ENCODE assay signal across 7 cellular contexts in genomic region chr7:87874066-87874465, GRCh38. TPM values are rescaled to one million over a fixed set of nuclear protein-coding genes. Genes with fewer than 3 reads are reported as not detected.
DNase-seq lines count a peak whose midpoint lies in the region; ATAC-seq and TF ChIP-seq lines count a peak whose summit lies in the region.

No MANE protein-coding gene starts in this region.

- H3K4me3 ChIP-seq in gastrocnemius medialis (no peak overlapping the region), Peyer's patch (peak overlapping the region in 1 of 4 donors; percentile 14)

- no peak for TF ChIP-seq CTCF in GM13977 (IDR thresholded peaks at IDR 0.05; ENCODE audit: extremely low read depth, insufficient read depth, missing control alignments)
- no peak for TF ChIP-seq CTCF in gastrocnemius medialis (IDR thresholded peaks at IDR 0.05 in 4 of 5, conservative IDR thresholded peaks at IDR 0.05 in 1 of 5)
- no peak for TF ChIP-seq CTCF in Peyer's patch (IDR thresholded peaks at IDR 0.05)

- no peak for ATAC-seq in gastrocnemius medialis

- intact Hi-C loops in gastrocnemius medialis (cut with DNase I; ENCODE audit: low total_unique reads), result loop anchor here (10.0 kb wide), 2 partner anchors 459 to 559 kb away; no protein-coding TSS in a partner anchor

- DNase-seq in GM13977 (ENCODE audit: low spot score), result peak; percentile 17
- peak; percentile 10 for DNase-seq in NCI-H69 (lab: John Stamatoyannopoulos, UW)
- DNase-seq in amniotic epithelial cell (ENCODE audit: low read depth), result peak; percentile 43
- no peak for DNase-seq in gastrocnemius medialis
- DNase-seq in amniotic stem cell (lab: John Stamatoyannopoulos, UW), result no peak
- DNase-seq in NCI-H1417 treated with DMSO at 0.1 percent for 48 hours (lab: John Stamatoyannopoulos, UW), result no peak
- no peak for DNase-seq in Peyer's patch

- in situ Hi-C loops in GM13977 (cut with MboI; ENCODE audit: low pct_unique_long_range_greater_than_20kb, low sequenced_read_pairs, unreplicated experiment) (no loop called here), gastrocnemius medialis (cut with MboI; ENCODE audit: low sequenced_read_pairs in 4 of 4) (no loop called here)

- H3K4me1 ChIP-seq in gastrocnemius medialis (peaks cover 28 to 33% of the 10 kb centered on the region in 2 donors), Peyer's patch (peaks cover 0 to 10% (median 0%) of the 10 kb centered on the region in 4 donors)

- H3K27me3 ChIP-seq in gastrocnemius medialis, result no peaks in the 10 kb centered on the region
- no peaks in the 10 kb centered on the region for H3K27me3 ChIP-seq in Peyer's patch

- TF ChIP-seq POLR2A in gastrocnemius medialis (IDR thresholded peaks at IDR 0.05) (no peak), Peyer's patch (IDR thresholded peaks at IDR 0.05) (no peak)

- H3K9me3 ChIP-seq in gastrocnemius medialis (no peaks in the 10 kb centered on the region), Peyer's patch (no peaks in the 10 kb centered on the region)

- no peaks in the 10 kb centered on the region for H3K36me3 ChIP-seq in gastrocnemius medialis
- peaks cover 0 to 7% (median 0%) of the 10 kb centered on the region in 3 donors for H3K36me3 ChIP-seq in Peyer's patch

- H3K27ac ChIP-seq in gastrocnemius medialis (peak overlapping the region in 3 of 4 donors; percentile 3 to 97 (median 96)), Peyer's patch (peak overlapping the region in 1 of 4 donors; percentile 1)

RNA-seq across cellular contexts. Expression of gene SLC25A40, which starts 2.1 kb away (rescaled TPM):
- total RNA-seq in gastrocnemius medialis (10 to 100 TPM in 2 of 4 donors, 1 to 10 TPM in 2; 3.2 to 14.8 (median 8.6) TPM), Peyer's patch (10 to 100 TPM; 17.8 to 23.9 (median 20.7) TPM)

RNA-seq across cellular contexts. Expression of gene DBF4, which starts 2.2 kb away (rescaled TPM):
- total RNA-seq in gastrocnemius medialis (1 to 10 TPM; 2.2 to 5.9 (median 3.2) TPM), Peyer's patch (10 to 100 TPM in 3 of 4 donors, 1 to 10 TPM in 1; 7.7 to 33.8 (median 12.8) TPM)

RNA-seq across cellular contexts. Expression of gene ADAM22, which starts 60.0 kb away (rescaled TPM):
- total RNA-seq in gastrocnemius medialis (under 1 TPM; 0.07 to 0.31 (median 0.14) TPM), Peyer's patch (1 to 10 TPM in 3 of 4 donors, under 1 TPM in 1; 0.88 to 2.5 (median 1.6) TPM)

Comparison
In these comparisons a context has a peak if more than half of its experiments do, and no peak if none do; other contexts are left out.
1. DNase-seq: peak in GM13977 (single experiment), NCI-H69 (single experiment) and amniotic epithelial cell (single experiment); none in gastrocnemius medialis (0 of 2), amniotic stem cell (single experiment), NCI-H1417 treated with DMSO at 0.1 percent for 48 hours (single experiment) and Peyer's patch (0 of 3).